ENCODE assay signal across 14 cellular contexts in genomic region chr5:124546643-124547042, GRCh38.
A peak's percentile ranks its signal among the peaks of the same experiment; 100 is the strongest.
DNase-seq lines count a peak whose midpoint lies in the region; ATAC-seq and TF ChIP-seq lines count a peak whose summit lies in the region.
"Had no signal": no experiment of that assay in that cellular context is flagged by ENCODE, and none has a peak within 500 bp of the region (broad histone marks: within the 10 kb centered on the region; RNA-seq: fewer than 3 reads in every experiment).

No MANE protein-coding gene starts in this region.

- in situ Hi-C loops in brain microvascular endothelial cell (cut with HindIII; ENCODE audit: low pct_ligation_motif_present, low sequenced_read_pairs), result no loop called here

- no peak overlapping the region for H3K27ac ChIP-seq in brain microvascular endothelial cell
- H3K27ac ChIP-seq: SJSA1 had no signal

- CTCF ChIA-PET in Calu3 (lab: Charles Lee), result interaction anchor here (1.3 kb wide), 1 partner anchor 30 kb away, joined by 3 read pairs; no protein-coding TSS in a partner anchor

- no peaks in the 10 kb centered on the region for H3K27me3 Mint-ChIP-seq in Calu3 (ENCODE audit: unreplicated experiment)

- no peak overlapping the region for H3K4me3 ChIP-seq in brain microvascular endothelial cell (ENCODE audit: low read depth, low read length)
- H3K4me3 ChIP-seq: SJSA1 had no signal

- no TSS peak for BruUV-seq in Calu3 (replicated peaks; lab: Mats Ljungman, UMichigan)

- no peak overlapping the region for H3K27ac Mint-ChIP-seq in Calu3 (ENCODE audit: unreplicated experiment)
- H3K27ac Mint-ChIP-seq: CD4-positive, CD25-positive, alpha-beta regulatory T cell had no signal

- no peaks in the 10 kb centered on the region for H3K27me3 ChIP-seq in brain microvascular endothelial cell (replicated peaks)
- H3K27me3 ChIP-seq: SJSA1 had no signal

- peaks cover 9% of the 10 kb centered on the region for H3K4me1 Mint-ChIP-seq in Calu3 (ENCODE audit: low read depth, unreplicated experiment)
- H3K4me1 Mint-ChIP-seq: CD4-positive, CD25-positive, alpha-beta regulatory T cell had no signal

- DNase-seq in Calu3 (peak; percentile 15), NCI-H226 (peak; percentile 26), brain microvascular endothelial cell (peak; percentile 29), left kidney (ENCODE audit: low read depth, low spot score) (peak; percentile 73), SKM-1 (lab: John Stamatoyannopoulos, UW; ENCODE audit: unreplicated experiment) (no peak), midbrain (lab: John Stamatoyannopoulos, UW) (no peak)
- DNase-seq: activated naive CD4-positive, alpha-beta T cell treated with anti-CD3 and anti-CD28 coated beads, Interleukin-2, amount 50 U/mL, for 16 hours; CD4-positive, CD25-positive, alpha-beta regulatory T cell; effector CD4-positive, alpha-beta T cell; MM.1S; NCI-H510A had no signal

- no peak overlapping the region for H3K4me3 Mint-ChIP-seq in Calu3 (ENCODE audit: low read depth, unreplicated experiment)
- H3K4me3 Mint-ChIP-seq: CD4-positive, CD25-positive, alpha-beta regulatory T cell had no signal

- TF ChIP-seq CTCF in Calu3 (IDR thresholded peaks at IDR 0.05; ENCODE audit: unreplicated experiment), result no peak
- TF ChIP-seq CTCF in brain microvascular endothelial cell (IDR thresholded peaks at IDR 0.05; ENCODE audit: low read depth, low read length, missing control alignments), result no peak

- ATAC-seq in GM21737 (IDR thresholded peaks at IDR 0.05; ENCODE audit: unreplicated experiment) (no peak), HG02885 (IDR thresholded peaks at IDR 0.05; ENCODE audit: poor library complexity, unreplicated experiment) (no peak)

- H3K36me3 Mint-ChIP-seq in Calu3 (ENCODE audit: insufficient read depth, unreplicated experiment), result no peaks in the 10 kb centered on the region
- H3K36me3 Mint-ChIP-seq: CD4-positive, CD25-positive, alpha-beta regulatory T cell had no signal

- H3K36me3 ChIP-seq in brain microvascular endothelial cell (replicated peaks), result no peaks in the 10 kb centered on the region
- H3K36me3 ChIP-seq: SJSA1 had no signal

- intact Hi-C loops in Calu3 (cut with micrococcal nuclease; ENCODE audit: unreplicated experiment), result no loop called here

- peaks cover 2% of the 10 kb centered on the region for H3K9me3 Mint-ChIP-seq in Calu3 (ENCODE audit: low read depth, unreplicated experiment)

Comparison
In these comparisons a context has a peak if more than half of its experiments do, and no peak if none do; other contexts are left out.
1. DNase-seq: peak in Calu3 (single experiment), NCI-H226 (single experiment), brain microvascular endothelial cell (single experiment) and left kidney (single experiment); none in SKM-1 (single experiment) and midbrain (single experiment).